In genomic region chr1:26529405-26529654, GRCh38 we compare ENCODE assay signal across 8 cellular contexts. TPM values are rescaled to one million over a fixed set of nuclear protein-coding genes. Genes with fewer than 3 reads are reported as not detected.
DNase-seq lines count a peak whose midpoint lies in the region; ATAC-seq and TF ChIP-seq lines count a peak whose summit lies in the region.

No MANE protein-coding gene starts in this region.

- H3K36me3 ChIP-seq in tibial artery: no peaks in the 10 kb centered on the region

- peak overlapping the region; percentile 84 for H3K4me3 Mint-ChIP-seq in activated T-cell treated with anti-CD3 and anti-CD28 coated beads, Interleukin-2, amount 50 U/mL, for 24 hours
- peak overlapping the region; percentile 69 for H3K4me3 Mint-ChIP-seq in activated CD8-positive, alpha-beta T cell treated with anti-CD3 and anti-CD28 coated beads for 36 hours
- peak overlapping the region; percentile 86 to 91 (median 88) for H3K4me3 Mint-ChIP-seq in immature natural killer cell

- DNase-seq in activated T-cell treated with anti-CD3 and anti-CD28 coated beads, Interleukin-2, amount 50 U/mL, for 24 hours: no peak
- DNase-seq in activated T-cell treated with anti-CD3 and anti-CD28 coated beads for 4 hours: no peak
- no peak for DNase-seq in activated CD8-positive, alpha-beta T cell treated with anti-CD3 and anti-CD28 coated beads for 36 hours
- no peak for DNase-seq in immature natural killer cell
- no peak for DNase-seq in tibial artery
- no peak for DNase-seq in NCI-H187 (lab: John Stamatoyannopoulos, UW)
- no peak for DNase-seq in NCI-H2081 treated with DMSO at 0.1 percent for 48 hours (lab: John Stamatoyannopoulos, UW)

- peaks cover 0 to 20% (median 5%) of the 10 kb centered on the region in 4 donors for H3K4me1 ChIP-seq in tibial artery

- H3K4me1 Mint-ChIP-seq in activated T-cell treated with anti-CD3 and anti-CD28 coated beads, Interleukin-2, amount 50 U/mL, for 24 hours (ENCODE audit: low read depth): peaks cover 31% of the 10 kb centered on the region
- H3K4me1 Mint-ChIP-seq in activated CD8-positive, alpha-beta T cell treated with anti-CD3 and anti-CD28 coated beads for 36 hours (ENCODE audit: low read depth): peaks cover 17% of the 10 kb centered on the region
- H3K4me1 Mint-ChIP-seq in immature natural killer cell: peaks cover 28% of the 10 kb centered on the region in 2 donors

- intact Hi-C loops in activated CD8-positive, alpha-beta T cell treated with anti-CD3 and anti-CD28 coated beads for 36 hours (cut with micrococcal nuclease): no loop called here
- intact Hi-C loops in tibial artery (cut with DNase I; ENCODE audit: low total_unique reads): no loop called here

- H3K36me3 Mint-ChIP-seq in activated T-cell treated with anti-CD3 and anti-CD28 coated beads, Interleukin-2, amount 50 U/mL, for 24 hours (ENCODE audit: low read depth): peaks cover 2% of the 10 kb centered on the region
- no peaks in the 10 kb centered on the region for H3K36me3 Mint-ChIP-seq in activated CD8-positive, alpha-beta T cell treated with anti-CD3 and anti-CD28 coated beads for 36 hours (ENCODE audit: low read depth)
- H3K36me3 Mint-ChIP-seq in immature natural killer cell: no peaks in the 10 kb centered on the region

- POLR2A ChIA-PET in activated CD8-positive, alpha-beta T cell treated with anti-CD3 and anti-CD28 coated beads for 36 hours (lab: Charles Lee): interaction anchor here (0.6 to 2.3 kb wide), 5 partner anchors 12 to 93 kb away, joined by 3 to 13 read pairs (median 4); no protein-coding TSS in a partner anchor

- no peaks in the 10 kb centered on the region for H3K9me3 ChIP-seq in tibial artery

- H3K27ac Mint-ChIP-seq in activated T-cell treated with anti-CD3 and anti-CD28 coated beads, Interleukin-2, amount 50 U/mL, for 24 hours: peak overlapping the region; percentile 88
- peak overlapping the region; percentile 84 for H3K27ac Mint-ChIP-seq in activated CD8-positive, alpha-beta T cell treated with anti-CD3 and anti-CD28 coated beads for 36 hours
- peak overlapping the region; percentile 70 to 88 (median 84) for H3K27ac Mint-ChIP-seq in immature natural killer cell

- H3K9me3 Mint-ChIP-seq in activated T-cell treated with anti-CD3 and anti-CD28 coated beads, Interleukin-2, amount 50 U/mL, for 24 hours: no peaks in the 10 kb centered on the region
- H3K9me3 Mint-ChIP-seq in activated CD8-positive, alpha-beta T cell treated with anti-CD3 and anti-CD28 coated beads for 36 hours: no peaks in the 10 kb centered on the region
- no peaks in the 10 kb centered on the region for H3K9me3 Mint-ChIP-seq in immature natural killer cell

- CTCF ChIA-PET in activated CD8-positive, alpha-beta T cell treated with anti-CD3 and anti-CD28 coated beads for 36 hours (lab: Charles Lee): interaction anchor here (1.1 to 4.2 kb wide), 6 partner anchors 9 to 29 kb away, joined by 3 to 26 read pairs (median 6); no protein-coding TSS in a partner anchor

- no peaks in the 10 kb centered on the region for H3K27me3 Mint-ChIP-seq in activated T-cell treated with anti-CD3 and anti-CD28 coated beads, Interleukin-2, amount 50 U/mL, for 24 hours
- peaks cover 5% of the 10 kb centered on the region for H3K27me3 Mint-ChIP-seq in activated CD8-positive, alpha-beta T cell treated with anti-CD3 and anti-CD28 coated beads for 36 hours
- peaks cover 0 to 4% (median 1%) of the 10 kb centered on the region in 3 donors for H3K27me3 Mint-ChIP-seq in immature natural killer cell (ENCODE audit: low read depth in 3 of 3)

- H3K27ac ChIP-seq in tibial artery: no peak overlapping the region

- no peak for TF ChIP-seq CTCF in activated CD8-positive, alpha-beta T cell treated with anti-CD3 and anti-CD28 coated beads for 36 hours (IDR thresholded peaks at IDR 0.05)
- no peak for TF ChIP-seq CTCF in tibial artery (IDR thresholded peaks at IDR 0.05)

- H3K4me3 ChIP-seq in tibial artery: peak overlapping the region; percentile 57 to 74

- peaks cover 0 to 51% of the 10 kb centered on the region in 2 donors for H3K27me3 ChIP-seq in tibial artery

- ATAC-seq in activated CD8-positive, alpha-beta T cell treated with anti-CD3 and anti-CD28 coated beads for 36 hours: no peak
- no peak for ATAC-seq in HG03342 (IDR thresholded peaks at IDR 0.05; ENCODE audit: unreplicated experiment)

RNA-seq across cellular contexts. Expression of gene RPS6KA1, which starts 0.2 kb away (rescaled TPM):
- total RNA-seq in activated CD8-positive, alpha-beta T cell treated with anti-CD3 and anti-CD28 coated beads for 36 hours: 100 to 1,000 TPM; 139 TPM
- 100 to 1,000 TPM; 292 to 371 (median 349) TPM for polyA plus RNA-seq in immature natural killer cell

RNA-seq across cellular contexts. Expression of gene HMGN2, which starts 57.1 kb away (rescaled TPM):
- total RNA-seq in activated CD8-positive, alpha-beta T cell treated with anti-CD3 and anti-CD28 coated beads for 36 hours: 100 to 1,000 TPM; 837 to 872 TPM
- 100 to 1,000 TPM; 598 to 729 (median 677) TPM for polyA plus RNA-seq in immature natural killer cell
